Comparison of ENCODE assay signal across 27 cellular contexts in genomic region chr7:85341973-85342372, GRCh38.
"Had no signal": no experiment of that assay in that cellular context is flagged by ENCODE, and none has a peak within 500 bp of the region (broad histone marks: within the 10 kb centered on the region; RNA-seq: fewer than 3 reads in every experiment).

No MANE protein-coding gene starts in this region.

- H3K9me3 ChIP-seq: colonic mucosa, lower lobe of right lung, neutrophil, pancreas, right lobe of liver, thoracic aorta, tibial nerve, upper lobe of left lung had no signal

- H3K9me3 Mint-ChIP-seq: endodermal cell; stimulated activated naive B cell treated with anti-CD40 and anti-IgM and Interleukin-4, amounts not matched to agents 10 μg/mL and 1 μg/mL and 100 μg/mL, for 72 hours; stimulated activated naive CD8-positive, alpha-beta T cell treated with anti-CD3 and anti-CD28 coated beads, Interleukin-15, Interleukin-2, amounts not matched to agents 100 ng/mL and 50 ng/mL, for 24 hours had no signal

- H3K4me3 ChIP-seq: colonic mucosa, heart right ventricle, lower lobe of right lung, pancreas, right lobe of liver, thoracic aorta, tibial nerve, upper lobe of left lung had no signal

- H3K4me1 Mint-ChIP-seq: natural killer cell had no signal

- H3K27me3 ChIP-seq: colonic mucosa, foreskin keratinocyte, heart right ventricle, neutrophil, right lobe of liver, tibial nerve, upper lobe of left lung had no signal

- H3K27ac Mint-ChIP-seq: dendritic cell treated with granulocyte-macrophage colony-stimulating factor and Interleukin-4, amounts not matched to agents 40 ng/mL and 50 ng/mL, for 4 days; endodermal cell; natural killer cell; stimulated activated naive B cell treated with anti-CD40 and anti-IgM and Interleukin-4, amounts not matched to agents 10 μg/mL and 1 μg/mL and 100 μg/mL, for 72 hours; stimulated activated naive CD8-positive, alpha-beta T cell treated with anti-CD3 and anti-CD28 coated beads, Interleukin-15, Interleukin-2, amounts not matched to agents 100 ng/mL and 50 ng/mL, for 24 hours had no signal

- H3K27ac ChIP-seq: colonic mucosa, epithelial cell of prostate, foreskin keratinocyte, heart right ventricle, lower lobe of right lung, neutrophil, pancreas, right lobe of liver, thoracic aorta, tibial nerve, upper lobe of left lung had no signal

- DNase-seq: colonic mucosa; effector CD8-positive, alpha-beta T cell; endodermal cell; foreskin keratinocyte; glutamatergic neuron; heart right ventricle; hippocampal formation; islet precursor cell; kidney glomerular epithelial cell; left colon; left ventricle myocardium superior; lower lobe of right lung; natural killer cell; pancreas; right lobe of liver; small intestine; stimulated activated CD4-positive, alpha-beta T cell treated with anti-CD3 and anti-CD28 coated beads, Interleukin-15, amount 100 ng/mL, for 24 hours; stimulated activated CD4-positive, alpha-beta T cell treated with anti-CD3 and anti-CD28 coated beads, Interleukin-2, amount 100 ng/mL, for 48 hours; stimulated activated naive B cell treated with anti-CD40 and anti-IgM and Interleukin-4, amounts not matched to agents 10 μg/mL and 1 μg/mL and 100 μg/mL, for 72 hours; upper lobe of left lung had no signal

- H3K4me3 Mint-ChIP-seq: dendritic cell treated with granulocyte-macrophage colony-stimulating factor and Interleukin-4, amounts not matched to agents 40 ng/mL and 50 ng/mL, for 4 days; endodermal cell; natural killer cell; stimulated activated naive B cell treated with anti-CD40 and anti-IgM and Interleukin-4, amounts not matched to agents 10 μg/mL and 1 μg/mL and 100 μg/mL, for 72 hours; stimulated activated naive CD8-positive, alpha-beta T cell treated with anti-CD3 and anti-CD28 coated beads, Interleukin-15, Interleukin-2, amounts not matched to agents 100 ng/mL and 50 ng/mL, for 24 hours had no signal

- H3K36me3 ChIP-seq: colonic mucosa, heart right ventricle, lower lobe of right lung, neutrophil, pancreas, right lobe of liver, thoracic aorta, tibial nerve, upper lobe of left lung had no signal

- H3K27me3 Mint-ChIP-seq: dendritic cell treated with granulocyte-macrophage colony-stimulating factor and Interleukin-4, amounts not matched to agents 40 ng/mL and 50 ng/mL, for 4 days; stimulated activated naive CD8-positive, alpha-beta T cell treated with anti-CD3 and anti-CD28 coated beads, Interleukin-15, Interleukin-2, amounts not matched to agents 100 ng/mL and 50 ng/mL, for 24 hours had no signal

- H3K36me3 Mint-ChIP-seq: natural killer cell; stimulated activated naive B cell treated with anti-CD40 and anti-IgM and Interleukin-4, amounts not matched to agents 10 μg/mL and 1 μg/mL and 100 μg/mL, for 72 hours had no signal

- H3K4me1 ChIP-seq: colonic mucosa, heart right ventricle, lower lobe of right lung, pancreas, right lobe of liver, tibial nerve, upper lobe of left lung had no signal

- ATAC-seq: esophagus mucosa; foreskin keratinocyte; heart right ventricle; left colon; left ventricle myocardium superior; lower lobe of right lung; natural killer cell; pancreas; right lobe of liver; stimulated activated naive B cell treated with anti-CD40 and anti-IgM and Interleukin-4, amounts not matched to agents 10 μg/mL and 1 μg/mL and 100 μg/mL, for 72 hours had no signal
